In the genomic region with DNA sequence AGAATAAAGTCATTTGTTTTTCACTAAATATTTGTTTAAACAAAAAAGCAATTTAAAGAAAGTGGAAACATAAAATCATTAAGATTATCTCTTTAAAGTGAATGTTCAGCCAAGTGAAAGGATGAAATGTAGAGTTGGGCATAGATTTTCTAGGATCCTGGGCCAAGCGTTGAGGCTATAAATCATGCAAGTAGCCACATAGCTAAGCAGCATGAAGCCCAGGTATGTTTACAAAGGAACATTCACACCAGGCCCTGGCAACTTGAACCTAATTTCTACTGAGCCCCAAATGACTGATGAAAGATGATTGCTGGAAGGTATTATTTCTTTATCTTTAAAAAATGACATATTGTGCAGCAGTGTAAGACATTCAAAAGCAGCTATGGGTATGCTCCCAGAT, we compare ENCODE assay signal across 31 cellular contexts.
"Had no signal": no experiment of that assay in that cellular context is flagged by ENCODE, and none has a peak within 500 bp of the region (broad histone marks: within the 10 kb centered on the region; RNA-seq: fewer than 3 reads in every experiment).

No MANE protein-coding gene starts in this region.

- H3K27ac ChIP-seq: colonic mucosa, epithelial cell of prostate, gastroesophageal sphincter, heart left ventricle, lower lobe of right lung, neural progenitor cell, psoas muscle, sigmoid colon, testis, tibial artery had no signal

- H3K9me3 Mint-ChIP-seq: dendritic cell treated with granulocyte-macrophage colony-stimulating factor and Interleukin-4, amounts not matched to agents 40 ng/mL and 50 ng/mL, for 4 days; endodermal cell; natural killer cell treated with Interleukin-12 subunit alpha and Interleukin-12 subunit beta and Interleukin-15 and Interleukin-18, amount 100 ng/mL, for 72 hours; stimulated activated memory B cell treated with anti-CD40 and anti-IgM and Interleukin-4, amounts not matched to agents 10 μg/mL and 1 μg/mL and 100 μg/mL, for 72 hours; type B pancreatic cell had no signal

- H3K4me3 ChIP-seq: colonic mucosa, gastroesophageal sphincter, heart left ventricle, lower lobe of right lung, mucosa of descending colon, neural progenitor cell, psoas muscle, sigmoid colon, testis, tibial artery had no signal

- H3K36me3 Mint-ChIP-seq: stimulated activated memory B cell treated with anti-CD40 and anti-IgM and Interleukin-4, amounts not matched to agents 10 μg/mL and 1 μg/mL and 100 μg/mL, for 72 hours; type B pancreatic cell had no signal

- H3K27ac Mint-ChIP-seq: dendritic cell treated with granulocyte-macrophage colony-stimulating factor and Interleukin-4, amounts not matched to agents 40 ng/mL and 50 ng/mL, for 4 days; endodermal cell; mesothelial cell of epicardium; natural killer cell treated with Interleukin-12 subunit alpha and Interleukin-12 subunit beta and Interleukin-15 and Interleukin-18, amount 100 ng/mL, for 72 hours; neural progenitor cell; type B pancreatic cell had no signal

- H3K4me1 Mint-ChIP-seq: endodermal cell had no signal

- H2AFZ ChIP-seq: neural progenitor cell had no signal

- H3K4me2 ChIP-seq: neural progenitor cell had no signal

- H3K27me3 ChIP-seq: colonic mucosa, gastroesophageal sphincter, heart left ventricle, neural progenitor cell, sigmoid colon, testis, tibial artery had no signal

- DNase-seq: colonic mucosa; effector CD8-positive, alpha-beta T cell; endodermal cell; foreskin fibroblast; heart left ventricle; hippocampal formation; islet precursor cell; kidney glomerular epithelial cell; left colon; left ventricle myocardium superior; lower lobe of right lung; mucosa of descending colon; naive B cell; psoas muscle; right cardiac atrium; sigmoid colon; stimulated activated CD4-positive, alpha-beta T cell treated with anti-CD3 and anti-CD28 coated beads, Interleukin-2, amount 100 ng/mL, for 24 hours; stimulated activated CD4-positive, alpha-beta T cell treated with anti-CD3 and anti-CD28 coated beads, Interleukin-4, amount 100 ng/mL, for 4 hours; stimulated activated naive CD8-positive, alpha-beta T cell treated with anti-CD3 and anti-CD28 coated beads, Interleukin-15, Interleukin-2, amounts not matched to agents 100 U/mL and 50 U/mL, for 24 hours; substantia nigra; testis; tibial artery had no signal

- H3K27me3 Mint-ChIP-seq: naive B cell; stimulated activated memory B cell treated with anti-CD40 and anti-IgM and Interleukin-4, amounts not matched to agents 10 μg/mL and 1 μg/mL and 100 μg/mL, for 72 hours; type B pancreatic cell had no signal

- H3K4me1 ChIP-seq: colonic mucosa, gastroesophageal sphincter, heart left ventricle, lower lobe of right lung, psoas muscle, sigmoid colon, testis, tibial artery had no signal

- ATAC-seq: esophagus mucosa; gastroesophageal sphincter; heart left ventricle; left colon; left ventricle myocardium superior; lower lobe of right lung; mucosa of descending colon; natural killer cell treated with Interleukin-12 subunit alpha and Interleukin-12 subunit beta and Interleukin-15 and Interleukin-18, amount 100 ng/mL, for 72 hours; psoas muscle; right cardiac atrium; stimulated activated memory B cell treated with anti-CD40 and anti-IgM and Interleukin-4, amounts not matched to agents 10 μg/mL and 1 μg/mL and 100 μg/mL, for 72 hours; stimulated activated naive CD8-positive, alpha-beta T cell treated with anti-CD3 and anti-CD28 coated beads, Interleukin-15, Interleukin-2, amounts not matched to agents 100 U/mL and 50 U/mL, for 24 hours had no signal

- H3K4me3 Mint-ChIP-seq: dendritic cell treated with granulocyte-macrophage colony-stimulating factor and Interleukin-4, amounts not matched to agents 40 ng/mL and 50 ng/mL, for 4 days; endodermal cell; mesothelial cell of epicardium; naive B cell; natural killer cell treated with Interleukin-12 subunit alpha and Interleukin-12 subunit beta and Interleukin-15 and Interleukin-18, amount 100 ng/mL, for 72 hours; neural progenitor cell; stimulated activated memory B cell treated with anti-CD40 and anti-IgM and Interleukin-4, amounts not matched to agents 10 μg/mL and 1 μg/mL and 100 μg/mL, for 72 hours; type B pancreatic cell had no signal

- H3K36me3 ChIP-seq: colonic mucosa, gastroesophageal sphincter, heart left ventricle, lower lobe of right lung, neural progenitor cell, sigmoid colon, tibial artery had no signal
